8 cellular contexts compared by ENCODE assay signal in genomic region chr11:112962854-112963367, GRCh38. TPM values are rescaled to one million over a fixed set of nuclear protein-coding genes. Genes with fewer than 3 reads are reported as not detected.
DNase-seq lines count a peak whose midpoint lies in the region; ATAC-seq and TF ChIP-seq lines count a peak whose summit lies in the region.

No MANE protein-coding gene starts in this region.

- H3K4me1 Mint-ChIP-seq in nephron progenitor cell: peaks cover 58% of the 10 kb centered on the region

- H3K9ac ChIP-seq in BLaER1: no peak overlapping the region

- TF ChIP-seq CTCF in gastroesophageal sphincter (IDR thresholded peaks at IDR 0.05): peak in 2 of 4 experiments; percentile 6 to 22
- TF ChIP-seq CTCF in nephron progenitor cell (IDR thresholded peaks at IDR 0.05): no peak
- TF ChIP-seq CTCF in lower leg skin (IDR thresholded peaks at IDR 0.05): no peak

- H3K9me3 Mint-ChIP-seq in nephron progenitor cell: no peaks in the 10 kb centered on the region

- H3K27ac ChIP-seq in BLaER1 (no peak overlapping the region), gastroesophageal sphincter (peak overlapping the region; percentile 47 to 87 (median 82))

- intact Hi-C loops in lower leg skin (cut with DNase I; ENCODE audit: low total_unique reads): no loop called here

- peak overlapping the region; percentile 99 for H3K4me3 Mint-ChIP-seq in nephron progenitor cell

- peak; percentile 18 to 50 for TF ChIP-seq POLR2A in gastroesophageal sphincter (IDR thresholded peaks at IDR 0.05)
- no peak for TF ChIP-seq POLR2A in lower leg skin (IDR thresholded peaks at IDR 0.05)

- peak overlapping the region; percentile 97; the same call in 1 of the 2 replicates for H3K4me2 ChIP-seq in BLaER1

- no peak for TF ChIP-seq EP300 in gastroesophageal sphincter (IDR thresholded peaks at IDR 0.05)

- H3K4me3 ChIP-seq in BLaER1: no peak overlapping the region
- H3K4me3 ChIP-seq in gastroesophageal sphincter: peak overlapping the region; percentile 66 to 75
- H3K4me3 ChIP-seq in lower leg skin (ENCODE audit: low read depth, poor library complexity, severe bottlenecking): no peak overlapping the region

- H4K20me1 ChIP-seq in BLaER1: no peaks in the 10 kb centered on the region

- peaks cover 11% of the 10 kb centered on the region for H3K27me3 ChIP-seq in BLaER1
- H3K27me3 ChIP-seq in gastroesophageal sphincter: peaks cover 10% of the 10 kb centered on the region

- H3K36me3 Mint-ChIP-seq in nephron progenitor cell (ENCODE audit: low read depth): no peaks in the 10 kb centered on the region

- H3K27me3 Mint-ChIP-seq in nephron progenitor cell (ENCODE audit: low read depth, poor library complexity): peaks cover 15% of the 10 kb centered on the region

- no CpG with 5 or more reads among the region's 55 CpGs for WGBS in gastroesophageal sphincter (ENCODE audit: low coverage in 1 of 2), 2 donors
- 0 to 2% methylated on average over 11 to 27 of the region's 55 CpGs for whole genome bisulfite sequencing in lower leg skin, 2 donors

- H3K27ac Mint-ChIP-seq in nephron progenitor cell: no peak overlapping the region

- H3K9me3 ChIP-seq in BLaER1 (0 out of 2 replicates have a peak, but pooled peaks cover 3% of the 10 kb centered on the region), gastroesophageal sphincter (no peaks in the 10 kb centered on the region)

- peak; percentile 87 for ATAC-seq in gastroesophageal sphincter

- DNase-seq in LHCN-M2 (ENCODE audit: low read depth) (peak; percentile 67), SHP77 treated with DMSO at 0.1 percent for 48 hours (lab: John Stamatoyannopoulos, UW) (peak; percentile 71), nephron progenitor cell (peak; percentile 80), HK-2 (ENCODE audit: unreplicated experiment) (no peak), GOT3 (lab: John Stamatoyannopoulos, UW) (no peak), lower leg skin (ENCODE audit: low spot score in 2 of 2) (no peak)

- H3K36me3 ChIP-seq in BLaER1: no peaks in the 10 kb centered on the region
- no peaks in the 10 kb centered on the region for H3K36me3 ChIP-seq in gastroesophageal sphincter

- H3K4me1 ChIP-seq in BLaER1: peaks cover 5% of the 10 kb centered on the region; the same call in 1 of the 2 replicates
- H3K4me1 ChIP-seq in gastroesophageal sphincter: peaks cover 0 to 36% (median 5%) of the 10 kb centered on the region in 3 donors

RNA-seq across cellular contexts. Expression of gene NCAM1, which starts 1.7 kb away (rescaled TPM):
- total RNA-seq in LHCN-M2 (2014; rRNA removed) (28.1 and 38.7 TPM in 2 replicates), gastroesophageal sphincter (100 to 1,000 TPM in 1 of 4 donors, 10 to 100 TPM in 3; 56.3 to 193 (median 70.2) TPM), lower leg skin (1 to 10 TPM; 1.7 to 7.1 (median 3.8) TPM)
- polyA plus RNA-seq in LHCN-M2 (2012): 38.4 TPM

Comparison
In these comparisons a context has a peak if more than half of its experiments do, and no peak if none do; other contexts are left out.
1. H3K4me3 ChIP-seq: peak in gastroesophageal sphincter (2 of 2); none in BLaER1 (single experiment) and lower leg skin (single experiment).
2. DNase-seq: peak in LHCN-M2 (single experiment), SHP77 treated with DMSO at 0.1 percent for 48 hours (single experiment) and nephron progenitor cell (single experiment); none in HK-2 (single experiment), GOT3 (single experiment) and lower leg skin (0 of 2).
3. POLR2A ChIP-seq: peak in gastroesophageal sphincter (2 of 2); none in lower leg skin (0 of 2).